Comparison of ENCODE assay signal across 12 cellular contexts in genomic region chr5:88734983-88735382, GRCh38.
DNase-seq lines count a peak whose midpoint lies in the region; ATAC-seq, FAIRE-seq and TF ChIP-seq lines count a peak whose summit lies in the region.
"Had no signal": no experiment of that assay in that cellular context is flagged by ENCODE, and none has a peak within 500 bp of the region (broad histone marks: within the 10 kb centered on the region; RNA-seq: fewer than 3 reads in every experiment).

No MANE protein-coding gene starts in this region.

- H2BK5ac ChIP-seq in trophoblast cell (ENCODE audit: low read depth, low read length, poor library complexity), result no peak overlapping the region

- no peak overlapping the region for H4K12ac ChIP-seq in trophoblast cell (ENCODE audit: low read depth, low read length)

- no peak for TF ChIP-seq CTCF in kidney (IDR thresholded peaks at IDR 0.05; ENCODE audit: borderline replicate concordance, extremely low read depth, insufficient read depth)

- ATAC-seq in GM18907 (IDR thresholded peaks at IDR 0.05; ENCODE audit: unreplicated experiment) (peak; percentile 22), HG02678 (IDR thresholded peaks at IDR 0.05; ENCODE audit: unreplicated experiment) (peak; percentile 16), HG03196 (IDR thresholded peaks at IDR 0.05; ENCODE audit: unreplicated experiment) (no peak)
- ATAC-seq: body of pancreas had no signal

- no peak overlapping the region for H3K27ac ChIP-seq in trophoblast cell (ENCODE audit: low read depth, low read length)
- H3K27ac ChIP-seq in kidney (ENCODE audit: low read depth in 2 of 2, low read length in 2 of 2), result no peak overlapping the region
- H3K27ac ChIP-seq: body of pancreas had no signal

- H3K18ac ChIP-seq in trophoblast cell (ENCODE audit: low read length), result no peak overlapping the region

- H2AK5ac ChIP-seq in trophoblast cell (ENCODE audit: low read length), result no peak overlapping the region

- no peak overlapping the region for H3K4ac ChIP-seq in trophoblast cell (ENCODE audit: low read depth, low read length)

- H3K4me1 ChIP-seq in trophoblast cell (ENCODE audit: control insufficient read depth in 1 of 2, insufficient read depth in 2 of 2, low read length in 2 of 2) (peaks cover 4 to 8% of the 10 kb centered on the region in 2 experiments), kidney (ENCODE audit: control insufficient read depth in 1 of 2, insufficient read depth in 1 of 2, low read depth in 1 of 2, low read length in 2 of 2) (peaks cover 2 to 4% of the 10 kb centered on the region in 2 donors)
- H3K4me1 ChIP-seq: body of pancreas had no signal

- H3K9me3 ChIP-seq in trophoblast cell (ENCODE audit: insufficient read depth, low read depth, low read length) (no peaks in the 10 kb centered on the region), kidney (ENCODE audit: control insufficient read depth in 1 of 2, low read length in 2 of 2) (no peaks in the 10 kb centered on the region)
- H3K9me3 ChIP-seq: body of pancreas had no signal

- no peaks in the 10 kb centered on the region for H3K79me2 ChIP-seq in trophoblast cell (ENCODE audit: control insufficient read depth, insufficient read depth, low read length, poor library complexity)

- H2BK12ac ChIP-seq in trophoblast cell (ENCODE audit: low read length), result no peak overlapping the region

- H3K4me2 ChIP-seq in trophoblast cell (ENCODE audit: low read length), result no peak overlapping the region

- no peak for FAIRE-seq in kidney (lab: Jason Lieb, UNC)

- H3K36me3 ChIP-seq in trophoblast cell (ENCODE audit: control insufficient read depth in 1 of 2, insufficient read depth in 2 of 2, low read length in 2 of 2), result no peaks in the 10 kb centered on the region
- no peaks in the 10 kb centered on the region for H3K36me3 ChIP-seq in kidney (ENCODE audit: control insufficient read depth in 1 of 2, insufficient read depth in 2 of 2, low read length in 2 of 2)

- H3K23ac ChIP-seq in trophoblast cell (ENCODE audit: low read length), result no peak overlapping the region

- peak overlapping the region; percentile 22 for H2BK120ac ChIP-seq in trophoblast cell (ENCODE audit: insufficient read depth, low read length, poor library complexity)

- H3K27me3 ChIP-seq in trophoblast cell (ENCODE audit: insufficient read depth, low read length), result no peaks in the 10 kb centered on the region
- H3K27me3 ChIP-seq: body of pancreas had no signal

- no peak overlapping the region for H4K91ac ChIP-seq in trophoblast cell (ENCODE audit: low read depth, low read length)

- H3K79me1 ChIP-seq in trophoblast cell (ENCODE audit: low read length), result peaks cover 15% of the 10 kb centered on the region

- H4K8ac ChIP-seq in trophoblast cell (ENCODE audit: low read depth, low read length), result no peak overlapping the region

- no CpG with 5 or more reads among the region's 7 CpGs for WGBS in trophoblast cell (ENCODE audit: extremely low coverage, insufficient coverage, insufficient read length)

- H3K9ac ChIP-seq in trophoblast cell (ENCODE audit: low read length), result no peak overlapping the region
- H3K9ac ChIP-seq in kidney (ENCODE audit: low read length in 2 of 2), result no peak overlapping the region

- intact Hi-C loops in kidney (cut with DNase I), result no loop called here

- H3K4me3 ChIP-seq in trophoblast cell (ENCODE audit: low read depth, low read length) (no peak overlapping the region), kidney (ENCODE audit: low read length in 2 of 2) (no peak overlapping the region)
- H3K4me3 ChIP-seq: body of pancreas had no signal

- peak; percentile 42 for DNase-seq in RPMI7951 (ENCODE audit: low read depth)
- DNase-seq in trophoblast cell, result no peak
- no peak for DNase-seq in NCI-H69 (lab: John Stamatoyannopoulos, UW)
- DNase-seq in NCI-H226, result no peak
- DNase-seq in kidney, result no peak
- DNase-seq: activated CD4-positive, alpha-beta T cell treated with anti-CD3 and anti-CD28 coated beads for 1 hour; SHP77 treated with DMSO at 0.1 percent for 48 hours; stimulated activated CD4-positive, alpha-beta T cell treated with anti-CD3 and anti-CD28 coated beads, Interleukin-2, amount 100 ng/mL, for 48 hours had no signal

- no peak overlapping the region for H2AFZ ChIP-seq in trophoblast cell (ENCODE audit: insufficient read depth, low read length, poor library complexity)

- no peak overlapping the region for H3K14ac ChIP-seq in trophoblast cell (ENCODE audit: low read length)
